ENCODE assay signal across 8 cellular contexts in the genomic region with DNA sequence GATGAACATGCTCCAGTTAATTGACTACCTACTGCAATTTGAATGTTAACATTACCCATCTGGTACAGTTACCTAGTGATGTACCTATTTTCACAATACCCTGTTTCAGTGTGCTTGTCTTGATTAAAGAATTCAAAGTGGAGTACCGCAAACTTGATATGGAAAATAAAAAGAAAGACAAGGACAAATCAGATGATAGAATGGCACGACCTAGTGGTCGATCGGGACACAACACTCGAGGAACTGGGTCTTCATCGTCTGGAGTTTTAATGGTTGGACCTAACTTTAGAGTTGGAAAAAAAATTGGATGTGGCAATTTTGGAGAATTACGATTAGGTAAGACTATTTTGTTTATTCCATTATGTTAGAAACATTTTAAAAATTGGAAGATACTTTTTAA. TPM values are rescaled to one million over a fixed set of nuclear protein-coding genes. Genes with fewer than 3 reads are reported as not detected.
DNase-seq lines count a peak whose midpoint lies in the region; ATAC-seq, FAIRE-seq and TF ChIP-seq lines count a peak whose summit lies in the region.

No MANE protein-coding gene starts in this region.

- no peak overlapping the region for H3K4me3 ChIP-seq in fibroblast of pulmonary artery (replicated peaks; ENCODE audit: low read depth, low read length)

- intact Hi-C loops in left ventricle myocardium superior (cut with micrococcal nuclease) = no loop called here

- TF ChIP-seq CTCF in fibroblast of pulmonary artery (IDR thresholded peaks at IDR 0.05; ENCODE audit: low read length, missing control alignments) = peak; percentile 52

- FAIRE-seq in urothelium cell line (lab: Jason Lieb, UNC) = no peak

- DNase-seq in stimulated activated CD4-positive, alpha-beta T cell treated with anti-CD3 and anti-CD28 coated beads, Interleukin-15, amount 100 ng/mL, for 24 hours = peak; percentile 29
- no peak for DNase-seq in stimulated activated CD4-positive, alpha-beta T cell treated with anti-CD3 and anti-CD28 coated beads, Interleukin-4, amount 100 ng/mL, for 4 hours
- DNase-seq in SK-N-DZ (ENCODE audit: low spot score) (peak; percentile 12), fibroblast of pulmonary artery (ENCODE audit: low read depth) (peak; percentile 48), urothelium cell line (ENCODE audit: low spot score) (peak; percentile 26), NCI-H2171 treated with DMSO at 0.1 percent for 48 hours (lab: John Stamatoyannopoulos, UW) (no peak), left ventricle myocardium superior (no peak), GOT3 (lab: John Stamatoyannopoulos, UW) (no peak)

- ATAC-seq in left ventricle myocardium superior = no peak

RNA-seq across cellular contexts. Expression of a gene that starts 33.5 kb away (rescaled TPM):
- 32.1 and 40.8 TPM in 2 replicates for polyA plus RNA-seq in SK-N-DZ (2014; cell fraction: cytosol; rRNA removed)
- polyA plus RNA-seq in SK-N-DZ (2014; cell fraction: nucleus; rRNA removed) = 26.0 and 30.0 TPM in 2 replicates
- total RNA-seq in left ventricle myocardium superior = 21.2 TPM

Comparison
In these comparisons a context has a peak if more than half of its experiments do, and no peak if none do; other contexts are left out.
1. DNase-seq: peak in stimulated activated CD4-positive, alpha-beta T cell treated with anti-CD3 and anti-CD28 coated beads, Interleukin-15, amount 100 ng/mL, for 24 hours (single experiment), SK-N-DZ (single experiment), fibroblast of pulmonary artery (single experiment) and urothelium cell line (single experiment); none in stimulated activated CD4-positive, alpha-beta T cell treated with anti-CD3 and anti-CD28 coated beads, Interleukin-4, amount 100 ng/mL, for 4 hours (0 of 2), NCI-H2171 treated with DMSO at 0.1 percent for 48 hours (single experiment), left ventricle myocardium superior (single experiment) and GOT3 (single experiment).